7 cellular contexts compared by ENCODE assay signal in the genomic region with DNA sequence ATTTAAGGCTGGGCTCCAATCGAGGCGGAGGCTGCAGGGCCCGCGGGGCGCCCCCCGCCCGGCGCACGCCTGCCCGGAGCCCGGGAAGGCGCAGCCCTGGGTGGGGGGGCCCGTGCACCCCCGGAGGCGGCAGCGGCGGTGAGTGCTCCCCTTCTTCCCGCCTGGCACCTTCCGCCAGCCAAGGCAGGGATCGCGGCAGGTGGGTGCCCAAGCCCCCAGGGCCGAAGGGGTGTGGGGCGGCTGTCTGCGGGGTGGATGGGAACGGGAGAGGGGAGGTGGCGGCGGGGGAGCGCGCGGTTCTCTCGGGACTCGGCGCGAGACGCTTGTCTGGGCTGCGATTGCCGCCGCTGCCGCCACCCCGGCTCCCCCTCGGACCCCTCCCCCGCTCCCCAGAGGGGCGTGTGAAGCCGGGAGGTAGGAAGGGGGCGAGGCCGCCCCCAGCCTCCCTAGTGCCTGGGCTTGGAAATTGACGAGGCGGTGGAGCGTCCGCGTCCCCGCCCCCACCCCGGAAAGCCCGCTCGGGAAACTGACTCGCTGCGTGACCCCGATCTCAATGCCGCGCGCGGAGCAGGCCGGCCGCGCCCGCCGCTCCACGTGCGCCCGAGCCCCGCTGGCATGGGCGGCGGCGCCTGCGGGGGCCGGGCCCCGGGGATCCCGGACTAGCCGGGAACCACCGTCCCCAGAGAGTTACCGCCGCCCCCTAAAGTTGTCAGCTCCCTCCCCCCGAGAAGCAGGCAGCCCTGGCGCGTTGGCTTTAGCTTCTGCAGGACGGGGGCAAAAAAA.
DNase-seq lines count a peak whose midpoint lies in the region; ATAC-seq, FAIRE-seq and TF ChIP-seq lines count a peak whose summit lies in the region.

No MANE protein-coding gene starts in this region.

- H3K4me1 ChIP-seq in GM12878 (ENCODE audit: control insufficient read depth, insufficient read depth, low read length) (peaks cover 18% of the 10 kb centered on the region), kidney (ENCODE audit: control insufficient read depth in 1 of 2, insufficient read depth in 1 of 2, low read depth in 1 of 2, low read length in 2 of 2) (peaks cover 0 to 3% of the 10 kb centered on the region in 2 donors)

- DNase-seq in GM12891 (ENCODE audit: insufficient read length, low spot score) (no peak), MG63 (peak; percentile 60), GM12878 (ENCODE audit: low read depth, low spot score) (no peak), kidney (peak; percentile 73), SIG-M5 treated with dmso at 0.1 percent for 504 hours (lab: John Stamatoyannopoulos, UW; ENCODE audit: unreplicated experiment) (no peak)

- H3K36me3 Mint-ChIP-seq in stimulated activated naive CD8-positive, alpha-beta T cell treated with anti-CD3 and anti-CD28 coated beads, Interleukin-15, Interleukin-2, amounts not matched to agents 100 ng/mL and 50 ng/mL, for 24 hours (ENCODE audit: low read depth): no peaks in the 10 kb centered on the region

- TF ChIP-seq EP300 in GM12878 (IDR thresholded peaks at IDR 0.05; ENCODE audit: borderline replicate concordance in 1 of 2, control insufficient read depth in 1 of 2, low read depth in 2 of 2, low read length in 2 of 2): no peak

- TF ChIP-seq POLR2A in GM12891 (IDR thresholded peaks at IDR 0.05; ENCODE audit: low read depth, low read length): no peak
- 0 out of 2 replicates have a peak, but pooled peaks have one; percentile 27 for TF ChIP-seq POLR2A in GM12878 (IDR thresholded peaks at IDR 0.05; ENCODE audit: low read depth, low read length)

- no peaks in the 10 kb centered on the region for H3K9me3 Mint-ChIP-seq in stimulated activated naive CD8-positive, alpha-beta T cell treated with anti-CD3 and anti-CD28 coated beads, Interleukin-15, Interleukin-2, amounts not matched to agents 100 ng/mL and 50 ng/mL, for 24 hours

- H3K4me1 Mint-ChIP-seq in stimulated activated naive CD8-positive, alpha-beta T cell treated with anti-CD3 and anti-CD28 coated beads, Interleukin-15, Interleukin-2, amounts not matched to agents 100 ng/mL and 50 ng/mL, for 24 hours (ENCODE audit: low read depth): peaks cover 19% of the 10 kb centered on the region

- SMC1A ChIA-PET in GM12878 (lab: Charles Lee; ENCODE audit: uncharacterized antibody, unreplicated experiment): interaction anchor here (0.9 to 10.7 kb wide), 8 partner anchors 17 to 379 kb away, joined by 3 to 95 read pairs (median 5); no protein-coding TSS in a partner anchor

- POLR2A ChIA-PET in GM12878 (lab: Charles Lee): interaction anchor here (0.9 to 1.6 kb wide), 5 partner anchors 17 to 203 kb away, joined by 3 to 6 read pairs (median 4); no protein-coding TSS in a partner anchor

- no TSS peak for BruUV-seq in GM12878 (replicated peaks; lab: Mats Ljungman, UMichigan)

- CTCF ChIA-PET in GM12878 (lab: Yijun Ruan, JAX): interaction anchor here (0.9 to 8.9 kb wide), 3 partner anchors 16 to 199 kb away, joined by 3 to 49 read pairs (median 3); no protein-coding TSS in a partner anchor

- H3K79me2 ChIP-seq in GM12878 (ENCODE audit: control insufficient read depth, insufficient read depth, low read length): peaks cover 57% of the 10 kb centered on the region

- peak overlapping the region; percentile 92 for H3K9ac ChIP-seq in GM12878 (ENCODE audit: control insufficient read depth, insufficient read depth, low read length)
- H3K9ac ChIP-seq in kidney (ENCODE audit: low read length in 2 of 2): peak overlapping the region; percentile 16 to 34

- no peaks in the 10 kb centered on the region for H4K20me1 ChIP-seq in GM12878 (ENCODE audit: control insufficient read depth, insufficient read depth)

- under 1% methylated on average over 38 of the region's 86 CpGs for WGBS in GM12878 (ENCODE audit: insufficient coverage, insufficient replicate concordance, low lambda C conversion rate, missing lambda C conversion rate)

- H2AFZ ChIP-seq in GM12878 (ENCODE audit: control insufficient read depth, low read depth, low read length): no peak overlapping the region; the same call in 1 of the 2 replicates

- H3K9me3 ChIP-seq in MG63 (no peaks in the 10 kb centered on the region), GM12878 (replicated peaks; ENCODE audit: control insufficient read depth, insufficient read depth, low read length) (no peaks in the 10 kb centered on the region; the same call in 2 of the 3 replicates), kidney (ENCODE audit: control insufficient read depth in 1 of 2, low read length in 2 of 2) (no peaks in the 10 kb centered on the region)

- no peak overlapping the region for H3K27ac Mint-ChIP-seq in stimulated activated naive CD8-positive, alpha-beta T cell treated with anti-CD3 and anti-CD28 coated beads, Interleukin-15, Interleukin-2, amounts not matched to agents 100 ng/mL and 50 ng/mL, for 24 hours

- intact Hi-C loops in GM12878 (cut with micrococcal nuclease; ENCODE audit: unreplicated experiment): loop anchor here (5.0 to 10.0 kb wide), 2 partner anchors 302 to 330 kb away; partner anchors contain the start of genes BFAR and PARN
- intact Hi-C loops in kidney (cut with DNase I): loop anchor here (10.0 kb wide), 1 partner anchor 222 kb away; no protein-coding TSS in a partner anchor

- peak overlapping the region; percentile 80 for H3K4me3 Mint-ChIP-seq in stimulated activated naive CD8-positive, alpha-beta T cell treated with anti-CD3 and anti-CD28 coated beads, Interleukin-15, Interleukin-2, amounts not matched to agents 100 ng/mL and 50 ng/mL, for 24 hours

- H3K4me3 ChIP-seq in MG63: peak overlapping the region; percentile 83
- H3K4me3 ChIP-seq in GM12878: peak overlapping the region; percentile 91
- H3K4me3 ChIP-seq in kidney (ENCODE audit: low read length in 2 of 2): peak overlapping the region; percentile 45 to 68

- peak; percentile 23 for ATAC-seq in GM21825 (IDR thresholded peaks at IDR 0.05; ENCODE audit: unreplicated experiment)
- peak; percentile 7 for ATAC-seq in GM12878

- peak overlapping the region; percentile 72 for H3K4me2 ChIP-seq in GM12878 (ENCODE audit: control insufficient read depth, insufficient read depth)

- H3K27me3 ChIP-seq in MG63 (no peaks in the 10 kb centered on the region), GM12878 (replicated peaks in 1 of 2; ENCODE audit: control insufficient read depth in 2 of 2, insufficient read depth in 2 of 2, low read length in 1 of 2) (no peaks in the 10 kb centered on the region)

- RAD21 ChIA-PET in GM12878 (lab: Charles Lee; ENCODE audit: unreplicated experiment): interaction anchor here (0.9 to 8.9 kb wide), 8 partner anchors 9 to 226 kb away, joined by 3 to 75 read pairs (median 6); no protein-coding TSS in a partner anchor

- FAIRE-seq in GM12891 (lab: Jason Lieb, UNC) (peak; percentile 26), GM12878 (lab: Jason Lieb, UNC) (no peak), kidney (lab: Jason Lieb, UNC) (no peak)

- peaks cover 28% of the 10 kb centered on the region for H3K27me3 Mint-ChIP-seq in stimulated activated naive CD8-positive, alpha-beta T cell treated with anti-CD3 and anti-CD28 coated beads, Interleukin-15, Interleukin-2, amounts not matched to agents 100 ng/mL and 50 ng/mL, for 24 hours

- peak overlapping the region; percentile 92 for H3K27ac ChIP-seq in GM12878 (ENCODE audit: control insufficient read depth, insufficient read depth)
- H3K27ac ChIP-seq in kidney (ENCODE audit: low read depth in 2 of 2, low read length in 2 of 2): no peak overlapping the region

- H3K36me3 ChIP-seq in MG63: peaks cover 13% of the 10 kb centered on the region; the same call in 1 of the 2 replicates
- no peaks in the 10 kb centered on the region for H3K36me3 ChIP-seq in GM12878 (ENCODE audit: control insufficient read depth in 2 of 2, insufficient read depth in 2 of 2, low read length in 1 of 2)
- no peaks in the 10 kb centered on the region for H3K36me3 ChIP-seq in kidney (ENCODE audit: control insufficient read depth in 1 of 2, insufficient read depth in 2 of 2, low read length in 2 of 2)

- no peak for TF ChIP-seq CTCF in GM12878 (IDR thresholded peaks at IDR 0.05 in 2 of 3, conservative IDR thresholded peaks at IDR 0.05 in 1 of 3; ENCODE audit: control insufficient read depth in 2 of 3, extremely low read depth in 1 of 3, insufficient read depth in 1 of 3, low read depth in 3 of 3, low read length in 3 of 3)
- TF ChIP-seq CTCF in kidney (IDR thresholded peaks at IDR 0.05; ENCODE audit: borderline replicate concordance, extremely low read depth, insufficient read depth): no peak

- TF ChIP-seq RAD21 in GM12878 (IDR thresholded peaks at IDR 0.05; ENCODE audit: insufficient read depth, low read depth, low read length): no peak

- in situ Hi-C loops in GM12878 (cut with MboI): no loop called here

TF ChIP-seq in GM12891, 5 proteins besides CTCF, POLR2A, EP300 and RAD21:
- TF ChIP-seq PAX5 (IDR thresholded peaks at IDR 0.05; ENCODE audit: insufficient read depth, low read length, severe bottlenecking) (no peak), TAF1 (IDR thresholded peaks at IDR 0.05; ENCODE audit: low read depth, low read length) (no peak), SPI1 (IDR thresholded peaks at IDR 0.05; ENCODE audit: low read depth, low read length) (no peak), POLR2AphosphoS5 (IDR thresholded peaks at IDR 0.05; ENCODE audit: low read depth, low read length) (no peak), POU2F2 (IDR thresholded peaks at IDR 0.05; ENCODE audit: low read depth, low read length) (no peak)

TF ChIP-seq in GM12878, 131 proteins besides CTCF, POLR2A, EP300 and RAD21 (continues in another document):
- peak; percentile 9; the same call in 1 of the 2 replicates for TF ChIP-seq DPF2 (IDR thresholded peaks at IDR 0.05)
- TF ChIP-seq, protein P1, sequence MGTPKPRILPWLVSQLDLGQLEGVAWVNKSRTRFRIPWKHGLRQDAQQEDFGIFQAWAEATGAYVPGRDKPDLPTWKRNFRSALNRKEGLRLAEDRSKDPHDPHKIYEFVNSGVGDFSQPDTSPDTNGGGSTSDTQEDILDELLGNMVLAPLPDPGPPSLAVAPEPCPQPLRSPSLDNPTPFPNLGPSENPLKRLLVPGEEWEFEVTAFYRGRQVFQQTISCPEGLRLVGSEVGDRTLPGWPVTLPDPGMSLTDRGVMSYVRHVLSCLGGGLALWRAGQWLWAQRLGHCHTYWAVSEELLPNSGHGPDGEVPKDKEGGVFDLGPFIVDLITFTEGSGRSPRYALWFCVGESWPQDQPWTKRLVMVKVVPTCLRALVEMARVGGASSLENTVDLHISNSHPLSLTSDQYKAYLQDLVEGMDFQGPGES (IDR thresholded peaks at IDR 0.05): no peak

Comparison
In these comparisons a context has a peak if more than half of its experiments do, and no peak if none do; other contexts are left out.
1. DNase-seq: peak in MG63 (single experiment) and kidney (single experiment); none in GM12891 (single experiment), GM12878 (single experiment) and SIG-M5 treated with dmso at 0.1 percent for 504 hours (single experiment).
2. Peak in every context shown above with its lines, with median percentiles within 50 percentile points of each other: H3K4me3 ChIP-seq.